ENCODE assay signal across 16 cellular contexts in the genomic region with DNA sequence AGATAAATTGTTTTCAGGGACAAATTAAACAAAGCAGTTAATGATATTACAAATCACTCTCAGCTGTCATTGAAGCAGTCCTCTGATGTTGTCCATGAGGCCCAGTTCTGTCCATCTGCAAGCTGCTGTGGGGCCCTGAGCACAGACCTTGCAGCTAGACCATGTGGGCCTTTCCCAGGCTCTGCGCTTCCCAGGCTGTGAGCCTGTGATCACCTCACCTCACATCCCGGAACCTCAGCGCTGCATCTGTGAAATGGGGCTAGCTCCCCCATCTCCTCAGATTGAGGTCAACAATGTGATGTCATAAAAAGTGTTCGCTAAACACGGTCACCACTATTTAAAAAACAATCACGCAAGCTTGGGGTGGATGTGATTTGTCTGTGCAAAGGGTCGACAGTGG. TPM values are rescaled to one million over a fixed set of nuclear protein-coding genes. Genes with fewer than 3 reads are reported as not detected.
DNase-seq lines count a peak whose midpoint lies in the region; ATAC-seq and TF ChIP-seq lines count a peak whose summit lies in the region.
"Had no signal": no experiment of that assay in that cellular context is flagged by ENCODE, and none has a peak within 500 bp of the region (broad histone marks: within the 10 kb centered on the region; RNA-seq: fewer than 3 reads in every experiment).

No MANE protein-coding gene starts in this region.

- peaks cover 70% of the 10 kb centered on the region for H3K27me3 ChIP-seq in WERI-Rb-1 (ENCODE audit: insufficient read depth, low read depth, severe bottlenecking)

- H3K9me3 ChIP-seq in WERI-Rb-1 (ENCODE audit: severe bottlenecking), result no peaks in the 10 kb centered on the region
- H3K9me3 ChIP-seq: HAP-1 had no signal

- no peak for TF ChIP-seq CTCF in coronary artery (IDR thresholded peaks at IDR 0.05)
- TF ChIP-seq CTCF in WERI-Rb-1 (IDR thresholded peaks at IDR 0.05; ENCODE audit: low read depth, low read length), result no peak

- intact Hi-C loops in sciatic nerve (cut with DNase I), result no loop called here

- ATAC-seq in sciatic nerve, result no peak

- H3K4me3 ChIP-seq in coronary artery (no peak overlapping the region), WERI-Rb-1 (ENCODE audit: low read depth, low read length) (no peak overlapping the region)
- H3K4me3 ChIP-seq: HAP-1 had no signal

- peak; percentile 43 for DNase-seq in coronary artery (ENCODE audit: low spot score)
- DNase-seq in mesenteric fat pad (ENCODE audit: low spot score), result peak; percentile 80
- DNase-seq in sciatic nerve (ENCODE audit: low spot score), result peak; percentile 10
- no peak for DNase-seq in stimulated activated CD4-positive, alpha-beta T cell treated with anti-CD3 and anti-CD28 coated beads, Interleukin-1b, Interleukin-23, amount 100 ng/mL, for 48 hours
- no peak for DNase-seq in NCI-H446 treated with DMSO at 0.1 percent for 48 hours (lab: John Stamatoyannopoulos, UW)
- no peak for DNase-seq in WERI-Rb-1
- DNase-seq: C1 segment of cervical spinal cord; Calu3; CD4-positive, alpha-beta memory T cell; COR-L47; DMS53; DMS79 treated with DMSO at 0.1 percent for 48 hours; GF-D8; GOT3; HFFc6 had no signal

- no peaks in the 10 kb centered on the region for H3K36me3 ChIP-seq in WERI-Rb-1
- H3K36me3 ChIP-seq: HAP-1 had no signal

- H3K27ac ChIP-seq in coronary artery (no peak overlapping the region), WERI-Rb-1 (no peak overlapping the region)

RNA-seq across cellular contexts. Expression of gene UQCRFS1, which starts 51.9 kb away (rescaled TPM):
- total RNA-seq in mesenteric fat pad (36.7 TPM), sciatic nerve (14.5 TPM)

Comparison
In these comparisons a context has a peak if more than half of its experiments do, and no peak if none do; other contexts are left out.
1. DNase-seq: peak in coronary artery (single experiment), mesenteric fat pad (single experiment) and sciatic nerve (single experiment); none in stimulated activated CD4-positive, alpha-beta T cell treated with anti-CD3 and anti-CD28 coated beads, Interleukin-1b, Interleukin-23, amount 100 ng/mL, for 48 hours (single experiment), NCI-H446 treated with DMSO at 0.1 percent for 48 hours (single experiment) and WERI-Rb-1 (single experiment).